ENCODE assay signal across 15 cellular contexts in genomic region chr9:113514748-113515147, GRCh38. TPM values are rescaled to one million over a fixed set of nuclear protein-coding genes. Genes with fewer than 3 reads are reported as not detected.
DNase-seq lines count a peak whose midpoint lies in the region; ATAC-seq and TF ChIP-seq lines count a peak whose summit lies in the region.
"Had no signal": no experiment of that assay in that cellular context is flagged by ENCODE, and none has a peak within 500 bp of the region (broad histone marks: within the 10 kb centered on the region; RNA-seq: fewer than 3 reads in every experiment).

No MANE protein-coding gene starts in this region.

- CTCF ChIA-PET in IMR-90 (lab: Yijun Ruan, JAX) = no interaction called here
- CTCF ChIA-PET in RWPE1 (lab: Yijun Ruan, JAX) = no interaction called here
- CTCF ChIA-PET in Caco-2 (lab: Charles Lee) = interaction anchor here (0.6 kb wide), 1 partner anchor 145 kb away, joined by 3 read pairs; no protein-coding TSS in a partner anchor

- no peak overlapping the region for H2AK9ac ChIP-seq in IMR-90 (replicated peaks; ENCODE audit: low read depth, low read length, poor library complexity)

- ATAC-seq in activated naive CD8-positive, alpha-beta T cell treated with anti-CD3 and anti-CD28 coated beads, Interleukin-2, amount 50 U/mL, for 24 hours = no peak
- ATAC-seq in IMR-90 (ENCODE audit: low read depth) (no peak), GM19395 (IDR thresholded peaks at IDR 0.05; ENCODE audit: unreplicated experiment) (no peak)

- in situ Hi-C loops in IMR-90 (cut with MboI; ENCODE audit: low sequenced_read_pairs) (no loop called here), transverse colon (cut with MboI; ENCODE audit: low pct_ligation_motif_present in 1 of 4, low pct_unique_long_range_greater_than_20kb in 1 of 4, low sequenced_read_pairs in 3 of 4) (no loop called here)

- H3K4me1 ChIP-seq in IMR-90 (ENCODE audit: control insufficient read depth, insufficient read depth, low read length) (peaks cover 18% of the 10 kb centered on the region), transverse colon (peaks cover 6 to 95% (median 38%) of the 10 kb centered on the region in 4 donors), Caco-2 (peaks cover 9% of the 10 kb centered on the region)

- H3K9me3 Mint-ChIP-seq in activated naive CD8-positive, alpha-beta T cell (ENCODE audit: low read depth) = no peaks in the 10 kb centered on the region
- H3K9me3 Mint-ChIP-seq in activated naive CD8-positive, alpha-beta T cell treated with anti-CD3 and anti-CD28 coated beads, Interleukin-2, amount 50 U/mL, for 24 hours = no peaks in the 10 kb centered on the region
- H3K9me3 Mint-ChIP-seq in endothelial cell (ENCODE audit: unreplicated experiment) (no peaks in the 10 kb centered on the region), Caco-2 (ENCODE audit: unreplicated experiment) (no peaks in the 10 kb centered on the region)

- no TSS peak for BruUV-seq in IMR-90 (replicated peaks; lab: Mats Ljungman, UMichigan)
- BruUV-seq in Caco-2 (replicated peaks; lab: Mats Ljungman, UMichigan) = no TSS peak

- TF ChIP-seq POLR2A in IMR-90 (IDR thresholded peaks at IDR 0.05; ENCODE audit: low read depth, low read length) = no peak
- no peak for TF ChIP-seq POLR2A in transverse colon (IDR thresholded peaks at IDR 0.05)

- H3K27me3 ChIP-seq in IMR-90 (ENCODE audit: control insufficient read depth, insufficient read depth, low read length) (peaks cover 4% of the 10 kb centered on the region; the same call in 1 of the 2 replicates), transverse colon (no peaks in the 10 kb centered on the region), Caco-2 (replicated peaks; ENCODE audit: control insufficient read depth, insufficient read depth, low read length) (no peaks in the 10 kb centered on the region)

- intact Hi-C loops in IMR-90 (cut with micrococcal nuclease) (loop anchor here (5.0 kb wide), 1 partner anchor 57 kb away; no protein-coding TSS in a partner anchor), transverse colon (cut with DNase I; ENCODE audit: low total_unique reads) (no loop called here), Caco-2 (cut with micrococcal nuclease; ENCODE audit: unreplicated experiment) (loop anchor here (5.0 kb wide), 1 partner anchor 52 kb away; the partner anchor contains the start of gene RGS3)

- H3K79me1 ChIP-seq in IMR-90 (ENCODE audit: low read depth in 1 of 2, low read length in 2 of 2) = no peaks in the 10 kb centered on the region

- H4K20me1 ChIP-seq in IMR-90 (ENCODE audit: insufficient read depth, low read length) = no peaks in the 10 kb centered on the region

- H3K27me3 Mint-ChIP-seq in activated naive CD8-positive, alpha-beta T cell = no peaks in the 10 kb centered on the region
- H3K27me3 Mint-ChIP-seq in activated naive CD8-positive, alpha-beta T cell treated with anti-CD3 and anti-CD28 coated beads, Interleukin-2, amount 50 U/mL, for 24 hours = peaks cover 1% of the 10 kb centered on the region
- H3K27me3 Mint-ChIP-seq in endothelial cell (ENCODE audit: unreplicated experiment) (peaks cover 19% of the 10 kb centered on the region), Caco-2 (ENCODE audit: insufficient read depth, unreplicated experiment) (no peaks in the 10 kb centered on the region)

- no peak for TF ChIP-seq EP300 in transverse colon (IDR thresholded peaks at IDR 0.05; ENCODE audit: low read depth)

- H3K23ac ChIP-seq in IMR-90 (ENCODE audit: low read depth, low read length) = no peak overlapping the region

- no peak overlapping the region for H3K4me2 ChIP-seq in IMR-90 (ENCODE audit: low read depth, low read length)

- peak overlapping the region; percentile 89 for H3K27ac Mint-ChIP-seq in activated naive CD8-positive, alpha-beta T cell
- H3K27ac Mint-ChIP-seq in activated naive CD8-positive, alpha-beta T cell treated with anti-CD3 and anti-CD28 coated beads, Interleukin-2, amount 50 U/mL, for 24 hours = no peak overlapping the region
- H3K27ac Mint-ChIP-seq in endothelial cell (ENCODE audit: unreplicated experiment) = peak overlapping the region; percentile 52
- no peak overlapping the region for H3K27ac Mint-ChIP-seq in Caco-2 (ENCODE audit: unreplicated experiment)

- TF ChIP-seq CTCF in IMR-90 (conservative IDR thresholded peaks at IDR 0.05; ENCODE audit: low read depth, low read length) (no peak), endothelial cell (IDR thresholded peaks at IDR 0.05; ENCODE audit: unreplicated experiment) (no peak), transverse colon (IDR thresholded peaks at IDR 0.05) (no peak), RWPE1 (conservative IDR thresholded peaks at IDR 0.05; ENCODE audit: low read depth) (no peak), Caco-2 (IDR thresholded peaks at IDR 0.05; ENCODE audit: insufficient read depth in 1 of 2, low read depth in 1 of 2, low read length in 1 of 2, severe bottlenecking in 1 of 2, unreplicated experiment in 1 of 2) (no peak)

- no peak overlapping the region for H4K5ac ChIP-seq in IMR-90 (ENCODE audit: low read depth, low read length)

- H2BK20ac ChIP-seq in IMR-90 (ENCODE audit: low read depth, low read length) = no peak overlapping the region

- H2BK120ac ChIP-seq in IMR-90 (ENCODE audit: low read depth, low read length) = no peak overlapping the region

- POLR2A ChIA-PET in IMR-90 (lab: Charles Lee; ENCODE audit: unreplicated experiment) (no interaction called here), RWPE1 (lab: Yijun Ruan, JAX; ENCODE audit: low non-redundant PET) (no interaction called here), Caco-2 (lab: Charles Lee) (interaction anchor here (0.7 kb wide), 1 partner anchor 1704 kb away, joined by 3 read pairs; no protein-coding TSS in a partner anchor)

- no peaks in the 10 kb centered on the region for H3K36me3 Mint-ChIP-seq in activated naive CD8-positive, alpha-beta T cell
- H3K36me3 Mint-ChIP-seq in activated naive CD8-positive, alpha-beta T cell treated with anti-CD3 and anti-CD28 coated beads, Interleukin-2, amount 50 U/mL, for 24 hours (ENCODE audit: low read depth) = peaks cover 15% of the 10 kb centered on the region
- H3K36me3 Mint-ChIP-seq in endothelial cell (ENCODE audit: low read depth, unreplicated experiment) (peaks cover 81% of the 10 kb centered on the region), Caco-2 (ENCODE audit: insufficient read depth, unreplicated experiment) (peaks cover 99% of the 10 kb centered on the region)

- DNase-seq in activated naive CD8-positive, alpha-beta T cell treated with anti-CD3 and anti-CD28 coated beads, Interleukin-2, amount 50 U/mL, for 24 hours = no peak
- DNase-seq in IMR-90 = no peak
- DNase-seq in endothelial cell (ENCODE audit: low spot score) = no peak
- DNase-seq in transverse colon = no peak
- DNase-seq in RWPE1 (ENCODE audit: low spot score) = no peak
- no peak for DNase-seq in Caco-2
- DNase-seq: ACHN, DMS 273 treated with DMSO at 0.1 percent for 48 hours, KBM-7, NCI-H1105, NCI-H187 treated with DMSO at 0.1 percent for 48 hours, NCI-H510A, NCI-H82 had no signal

- no peak overlapping the region for H2AFZ ChIP-seq in IMR-90 (replicated peaks; ENCODE audit: low read length, poor library complexity)

- H3K14ac ChIP-seq in IMR-90 (replicated peaks; ENCODE audit: low read depth, low read length) = no peak overlapping the region

- no peak overlapping the region for H3K4me3 Mint-ChIP-seq in activated naive CD8-positive, alpha-beta T cell
- no peak overlapping the region for H3K4me3 Mint-ChIP-seq in activated naive CD8-positive, alpha-beta T cell treated with anti-CD3 and anti-CD28 coated beads, Interleukin-2, amount 50 U/mL, for 24 hours
- H3K4me3 Mint-ChIP-seq in endothelial cell (ENCODE audit: unreplicated experiment) = peak overlapping the region; percentile 77
- no peak overlapping the region for H3K4me3 Mint-ChIP-seq in Caco-2 (ENCODE audit: unreplicated experiment)

- no peak overlapping the region for H3K9ac ChIP-seq in IMR-90 (ENCODE audit: low read depth, low read length)

- peaks cover 89% of the 10 kb centered on the region for H3K4me1 Mint-ChIP-seq in activated naive CD8-positive, alpha-beta T cell (ENCODE audit: low read depth)
- H3K4me1 Mint-ChIP-seq in activated naive CD8-positive, alpha-beta T cell treated with anti-CD3 and anti-CD28 coated beads, Interleukin-2, amount 50 U/mL, for 24 hours = peaks cover 94% of the 10 kb centered on the region
- H3K4me1 Mint-ChIP-seq in endothelial cell (ENCODE audit: unreplicated experiment) (peaks cover 85% of the 10 kb centered on the region), Caco-2 (ENCODE audit: low read depth, unreplicated experiment) (peaks cover 13% of the 10 kb centered on the region)

- H3K9me1 ChIP-seq in IMR-90 (ENCODE audit: insufficient read depth, low read length) = peaks cover 21% of the 10 kb centered on the region

- H4K91ac ChIP-seq in IMR-90 (ENCODE audit: insufficient read depth, low read depth, low read length) = no peak overlapping the region; the same call in 1 of the 2 replicates

- H4K8ac ChIP-seq in IMR-90 (ENCODE audit: low read depth in 2 of 2, low read length in 2 of 2) = no peak overlapping the region

- no peaks in the 10 kb centered on the region for H3K36me3 ChIP-seq in IMR-90 (ENCODE audit: control insufficient read depth, insufficient read depth, low read length)
- H3K36me3 ChIP-seq in transverse colon = no peaks in the 10 kb centered on the region
- peaks cover 3% of the 10 kb centered on the region for H3K36me3 ChIP-seq in Caco-2 (ENCODE audit: control insufficient read depth, insufficient read depth, low read length)

- no peaks in the 10 kb centered on the region for H3K9me3 ChIP-seq in IMR-90 (ENCODE audit: control insufficient read depth, insufficient read depth, low read length)
- no peaks in the 10 kb centered on the region for H3K9me3 ChIP-seq in transverse colon
- no peaks in the 10 kb centered on the region for H3K9me3 ChIP-seq in Caco-2

- H3K27ac ChIP-seq in IMR-90 (ENCODE audit: insufficient read depth, low read length) = no peak overlapping the region
- H3K27ac ChIP-seq in transverse colon = peak overlapping the region in 3 of 4 donors; percentile 36 to 86 (median 48)
- H3K27ac ChIP-seq in RWPE1 = no peak overlapping the region

- no peak overlapping the region for H3K4me3 ChIP-seq in IMR-90 (ENCODE audit: insufficient read depth, low read depth, low read length)
- no peak overlapping the region for H3K4me3 ChIP-seq in transverse colon
- no peak overlapping the region for H3K4me3 ChIP-seq in Caco-2 (ENCODE audit: low read depth, low read length)

- H3K18ac ChIP-seq in IMR-90 (ENCODE audit: low read depth, low read length) = no peak overlapping the region; the same call in 1 of the 2 replicates

- dilution Hi-C loops in IMR-90 (cut with HindIII; ENCODE audit: low sequenced_read_pairs, unreplicated experiment) = no loop called here

- peak overlapping the region; percentile 29 for H2AK5ac ChIP-seq in IMR-90 (ENCODE audit: low read depth, low read length)

- H3K56ac ChIP-seq in IMR-90 (ENCODE audit: extremely low read depth, insufficient read depth, low read length) = no peak overlapping the region

- no peak overlapping the region for H2BK15ac ChIP-seq in IMR-90 (ENCODE audit: low read depth, low read length)

- WGBS in IMR-90 (ENCODE audit: extremely low coverage in 2 of 2, insufficient read length in 1 of 2), 2 experiments = no CpG with 5 or more reads among the region's 6 CpGs
- 88% methylated on average over 6 of the region's 6 CpGs; no CpG with 5 or more reads in 1 of the 2 donors for WGBS in transverse colon (ENCODE audit: low coverage in 1 of 2), 2 donors

- H2BK5ac ChIP-seq in IMR-90 (ENCODE audit: low read depth, low read length, poor library complexity, severe bottlenecking) = no peak overlapping the region

- TF ChIP-seq RAD21 in IMR-90 (IDR thresholded peaks at IDR 0.05; ENCODE audit: low read length) = no peak

- H3K4ac ChIP-seq in IMR-90 (ENCODE audit: low read depth, low read length) = no peak overlapping the region

RNA-seq across cellular contexts. Expression of gene RGS3, which starts 51.2 kb away (rescaled TPM):
- total RNA-seq in IMR-90 (2012; rRNA removed) = 51.8 and 53.3 TPM in 2 replicates
- 65.6 and 68.7 TPM in 2 replicates for polyA plus RNA-seq in IMR-90 (2012; rRNA removed)
- 40.0 and 73.3 TPM in 2 replicates for polyA plus RNA-seq in IMR-90 (2012; cell fraction: cytosol; rRNA removed)
- 93.2 and 94.6 TPM in 2 replicates for polyA plus RNA-seq in IMR-90 (2012; cell fraction: nucleus; rRNA removed; ENCODE audit: low replicate concordance)
- 474 TPM for total RNA-seq in endothelial cell (ENCODE audit: unreplicated experiment)
- 100 to 1,000 TPM in 1 of 4 donors, 10 to 100 TPM in 3; 62.7 to 150 (median 80.9) TPM for total RNA-seq in transverse colon
- total RNA-seq in Caco-2 (2022) = 70.8 and 71.1 TPM in 2 replicates

Comparison
In these comparisons a context has a peak if more than half of its experiments do, and no peak if none do; other contexts are left out.
1. H3K27ac Mint-ChIP-seq: peak in activated naive CD8-positive, alpha-beta T cell (single experiment) and endothelial cell (single experiment); none in activated naive CD8-positive, alpha-beta T cell treated with anti-CD3 and anti-CD28 coated beads, Interleukin-2, amount 50 U/mL, for 24 hours (single experiment) and Caco-2 (single experiment).
2. H3K27ac ChIP-seq: peak in transverse colon (3 of 4); none in IMR-90 (single experiment) and RWPE1 (single experiment).